ENCODE assay signal across 9 cellular contexts in genomic region chr17:2837147-2837561, GRCh38.
DNase-seq lines count a peak whose midpoint lies in the region; ATAC-seq, FAIRE-seq and TF ChIP-seq lines count a peak whose summit lies in the region.
"Had no signal": no experiment of that assay in that cellular context is flagged by ENCODE, and none has a peak within 500 bp of the region (broad histone marks: within the 10 kb centered on the region; RNA-seq: fewer than 3 reads in every experiment).

No MANE protein-coding gene starts in this region.

- ATAC-seq in HG03045 (IDR thresholded peaks at IDR 0.05; ENCODE audit: unreplicated experiment), result peak; percentile 65
- no peak for ATAC-seq in GM21515 (IDR thresholded peaks at IDR 0.05; ENCODE audit: unreplicated experiment)

- H3K27ac ChIP-seq in brain microvascular endothelial cell, result no peak overlapping the region

- DNase-seq in GM18507 (ENCODE audit: extremely low spot score, insufficient read length, low read depth), result peak; percentile 39
- DNase-seq in activated T-cell treated with anti-CD3 and anti-CD28 coated beads for 24 hours (ENCODE audit: low read depth), result peak; percentile 39
- peak; percentile 61 for DNase-seq in stimulated activated CD4-positive, alpha-beta T cell treated with anti-CD3 and anti-CD28 coated beads, Interleukin-1b, Interleukin-23, amount 100 ng/mL, for 48 hours
- no peak for DNase-seq in KBM-7
- no peak for DNase-seq in brain microvascular endothelial cell
- no peak for DNase-seq in NK-92 (lab: John Stamatoyannopoulos, UW; ENCODE audit: unreplicated experiment)
- DNase-seq: NCI-H510A treated with DMSO at 0.1 percent for 48 hours had no signal

- FAIRE-seq in GM18507 (lab: Jason Lieb, UNC), result peak; percentile 78

- no peak for TF ChIP-seq CTCF in brain microvascular endothelial cell (IDR thresholded peaks at IDR 0.05; ENCODE audit: low read depth, low read length, missing control alignments)

- H3K36me3 ChIP-seq in brain microvascular endothelial cell (replicated peaks), result no peaks in the 10 kb centered on the region

- H3K27me3 ChIP-seq in brain microvascular endothelial cell (replicated peaks), result no peaks in the 10 kb centered on the region

- H3K4me3 ChIP-seq in brain microvascular endothelial cell (ENCODE audit: low read depth, low read length), result no peak overlapping the region

- in situ Hi-C loops in KBM-7 (cut with MboI; ENCODE audit: low pct_unique_long_range_greater_than_20kb, low sequenced_read_pairs), result no loop called here
- in situ Hi-C loops in brain microvascular endothelial cell (cut with HindIII; ENCODE audit: low pct_ligation_motif_present, low sequenced_read_pairs), result no loop called here

Comparison
In these comparisons a context has a peak if more than half of its experiments do, and no peak if none do; other contexts are left out.
1. DNase-seq: peak in GM18507 (single experiment), activated T-cell treated with anti-CD3 and anti-CD28 coated beads for 24 hours (single experiment) and stimulated activated CD4-positive, alpha-beta T cell treated with anti-CD3 and anti-CD28 coated beads, Interleukin-1b, Interleukin-23, amount 100 ng/mL, for 48 hours (single experiment); none in KBM-7 (single experiment), brain microvascular endothelial cell (single experiment) and NK-92 (single experiment).